18 cellular contexts compared by ENCODE assay signal in the genomic region with DNA sequence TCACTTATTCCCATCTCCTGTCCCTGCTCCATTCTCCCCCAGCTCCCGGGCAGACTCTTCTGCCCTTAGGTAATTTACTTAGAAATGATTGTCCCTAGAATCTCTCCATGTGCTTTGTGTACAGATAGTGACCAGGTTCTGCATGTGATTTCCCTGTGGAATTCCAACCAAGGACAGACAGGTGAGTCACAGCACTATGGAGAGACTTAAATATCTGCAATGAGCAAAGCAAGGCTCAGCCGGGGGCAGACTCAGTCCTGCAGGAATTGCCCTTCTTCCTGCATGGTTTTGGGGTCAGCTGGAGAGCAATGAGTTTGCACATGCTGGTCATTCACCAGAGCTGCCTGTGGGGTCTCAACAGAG. TPM values are rescaled to one million over a fixed set of nuclear protein-coding genes. Genes with fewer than 3 reads are reported as not detected.
DNase-seq lines count a peak whose midpoint lies in the region; ATAC-seq, FAIRE-seq and TF ChIP-seq lines count a peak whose summit lies in the region.
"Had no signal": no experiment of that assay in that cellular context is flagged by ENCODE, and none has a peak within 500 bp of the region (broad histone marks: within the 10 kb centered on the region; RNA-seq: fewer than 3 reads in every experiment).

No MANE protein-coding gene starts in this region.

- 0 out of 5 replicates have a peak, but pooled peaks of 1 of the 2 experiments have one; percentile 2 for TF ChIP-seq RAD21 in A549 (conservative IDR thresholded peaks at IDR 0.05 in 1 of 2, IDR thresholded peaks at IDR 0.05 in 1 of 2)

- ATAC-seq in A549: peak; percentile 59 to 65
- ATAC-seq in RWPE2 (ENCODE audit: low read depth): peak; percentile 70
- ATAC-seq in HG03159 (IDR thresholded peaks at IDR 0.05; ENCODE audit: unreplicated experiment): no peak
- no peak for ATAC-seq in GM19452 (IDR thresholded peaks at IDR 0.05; ENCODE audit: unreplicated experiment)
- ATAC-seq: activated naive CD8-positive, alpha-beta T cell treated with anti-CD3 and anti-CD28 coated beads, Interleukin-2, amount 50 U/mL, for 24 hours had no signal

- TF ChIP-seq CTCF in A549 (IDR thresholded peaks at IDR 0.05): no peak
- no peak for TF ChIP-seq CTCF in RWPE2 (IDR thresholded peaks at IDR 0.05; ENCODE audit: poor library complexity, severe bottlenecking)
- TF ChIP-seq CTCF in coronary artery (IDR thresholded peaks at IDR 0.05): no peak

- H3K9me3 ChIP-seq in A549: 0 out of 3 replicates have a peak, but pooled peaks cover 2% of the 10 kb centered on the region
- H3K9me3 ChIP-seq in RWPE2 (ENCODE audit: severe bottlenecking): peaks cover 4% of the 10 kb centered on the region

- H3K4me1 ChIP-seq in A549 (peaks cover 27% of the 10 kb centered on the region), RWPE2 (ENCODE audit: insufficient read depth, poor library complexity, severe bottlenecking) (peaks cover 7% of the 10 kb centered on the region)

- TF ChIP-seq EP300 in A549 (IDR thresholded peaks at IDR 0.05): peak; percentile 25 to 60; a peak in 3 of 5 replicates

- no peaks in the 10 kb centered on the region for H3K27me3 ChIP-seq in RWPE2 (ENCODE audit: insufficient read depth, poor library complexity, severe bottlenecking)

- WGBS in A549 (ENCODE audit: missing lambda C conversion rate): 3% methylated on average over 2 of the region's 2 CpGs

- CTCF ChIA-PET in A549 (lab: Yijun Ruan, JAX): interaction anchor here (0.8 to 26.0 kb wide), 9 partner anchors 8 to 375 kb away, joined by 3 to 591 read pairs (median 5); no protein-coding TSS in a partner anchor

- FAIRE-seq in A549 (lab: Jason Lieb, UNC): no peak
- no peak for FAIRE-seq in H54 (lab: Jason Lieb, UNC)
- FAIRE-seq: endometrium had no signal

- H3K4me2 ChIP-seq in A549: peak overlapping the region; percentile 51
- H3K4me2 ChIP-seq: neural progenitor cell had no signal

- TF ChIP-seq POLR2A in A549 (IDR thresholded peaks at IDR 0.05; ENCODE audit: low read length) (no peak), H54 (IDR thresholded peaks at IDR 0.05; ENCODE audit: low read depth, low read length) (no peak)

- H3K27ac ChIP-seq in A549: peak overlapping the region; percentile 36 to 40; a peak in 3 of 6 replicates
- H3K27ac ChIP-seq in RWPE2 (ENCODE audit: poor library complexity, severe bottlenecking): no peak overlapping the region
- H3K27ac ChIP-seq in coronary artery: no peak overlapping the region
- H3K27ac ChIP-seq: neural progenitor cell, VCaP had no signal

- H3K4me3 ChIP-seq in A549 (no peak overlapping the region), RWPE2 (ENCODE audit: severe bottlenecking) (no peak overlapping the region), coronary artery (no peak overlapping the region)
- H3K4me3 ChIP-seq: neural progenitor cell had no signal

- H3K36me3 ChIP-seq in RWPE2 (ENCODE audit: low read depth): no peaks in the 10 kb centered on the region
- H3K36me3 ChIP-seq: neural progenitor cell had no signal

- DNase-seq in A549 (ENCODE audit: low read depth in 1 of 2, low spot score in 1 of 2) (peak; percentile 30 to 57), H54 (ENCODE audit: insufficient read length, low spot score) (peak; percentile 34), RWPE2 (ENCODE audit: low spot score) (no peak), glomerular visceral epithelial cell (ENCODE audit: extremely low spot score) (peak; percentile 11), coronary artery (ENCODE audit: low spot score) (no peak), NCI-H1092 treated with DMSO at 0.1 percent for 48 hours (lab: John Stamatoyannopoulos, UW) (no peak)
- DNase-seq: activated naive CD8-positive, alpha-beta T cell treated with anti-CD3 and anti-CD28 coated beads, Interleukin-2, amount 50 U/mL, for 24 hours; H9; midbrain; NCI-H2081 treated with DMSO at 0.1 percent for 48 hours; NCI-H748 treated with DMSO at 0.1 percent for 48 hours; retina; T-helper 1 cell had no signal

- POLR2A ChIA-PET in A549 (lab: Yijun Ruan, JAX): no interaction called here

TF ChIP-seq in A549, 52 proteins besides CTCF, POLR2A, EP300 and RAD21:
- 0 out of 2 replicates have a peak, but pooled peaks have one; percentile 21 for TF ChIP-seq FOSL2 (IDR thresholded peaks at IDR 0.05)
- TF ChIP-seq FOSL2 (CRISPR knock-in tag; IDR thresholded peaks at IDR 0.05): peak; percentile 60
- peak; percentile 53; the same call in 1 of the 2 replicates for TF ChIP-seq MAX (IDR thresholded peaks at IDR 0.05)
- TF ChIP-seq GATA3 (IDR thresholded peaks at IDR 0.05; ENCODE audit: borderline replicate concordance): peak; percentile 65; the same call in 1 of the 2 replicates
- peak; percentile 55 for TF ChIP-seq JUNB (IDR thresholded peaks at IDR 0.05)
- no peak for TF ChIP-seq FOSB (CRISPR knock-in tag; IDR thresholded peaks at IDR 0.05)
- TF ChIP-seq ATOH8 (CRISPR knock-in tag; IDR thresholded peaks at IDR 0.05; ENCODE audit: low read depth): no peak
- no peak for TF ChIP-seq CBX8 (IDR thresholded peaks at IDR 0.05)

RNA-seq across cellular contexts. Expression of gene MDM4, which starts 57.3 kb away (rescaled TPM):
- polyA plus RNA-seq in A549 (2011; rRNA removed) (38.9 and 48.9 TPM in 2 replicates), A549 (2017; fragmentation: RNase III; extraction: RNeasy Plus Mini Kit Qiagen cat#74134 plus additional on column Dnase treatment) (4.6 to 5.7 TPM (median 5.7 TPM) in 3 replicates)
- 2.7 and 3.4 TPM in 2 replicates for polyA plus RNA-seq in A549 (2012; cell fraction: cytosol; rRNA removed)
- 11.4 and 22.1 TPM in 2 replicates for polyA plus RNA-seq in A549 (2012; cell fraction: nucleus; rRNA removed)
- 55.7 and 61.1 TPM in 2 replicates for polyA minus RNA-seq in A549 (2011; rRNA and poly(A)+ RNA removed)

Comparison
In these comparisons a context has a peak if more than half of its experiments do, and no peak if none do; other contexts are left out.
1. ATAC-seq: peak in A549 (2 of 2) and RWPE2 (single experiment); none in HG03159 (single experiment) and GM19452 (single experiment).
2. DNase-seq: peak in A549 (2 of 2), H54 (single experiment) and glomerular visceral epithelial cell (single experiment); none in RWPE2 (single experiment), coronary artery (single experiment) and NCI-H1092 treated with DMSO at 0.1 percent for 48 hours (single experiment).
3. H3K27ac ChIP-seq: peak in A549 (2 of 2); none in RWPE2 (single experiment) and coronary artery (0 of 2).